Comparison of ENCODE assay signal across 12 cellular contexts in genomic region chr5:175778951-175779475, GRCh38.
DNase-seq lines count a peak whose midpoint lies in the region; ATAC-seq and TF ChIP-seq lines count a peak whose summit lies in the region.
"Had no signal": no experiment of that assay in that cellular context is flagged by ENCODE, and none has a peak within 500 bp of the region (broad histone marks: within the 10 kb centered on the region; RNA-seq: fewer than 3 reads in every experiment).

No MANE protein-coding gene starts in this region.

- H3K27me3 ChIP-seq in RWPE2 (ENCODE audit: insufficient read depth, poor library complexity, severe bottlenecking): no peaks in the 10 kb centered on the region

- no peaks in the 10 kb centered on the region for H3K36me3 ChIP-seq in RWPE2 (ENCODE audit: low read depth)

- H3K27ac ChIP-seq in RWPE2 (ENCODE audit: poor library complexity, severe bottlenecking): peak overlapping the region; percentile 1
- H3K27ac ChIP-seq: coronary artery had no signal

- no peak for TF ChIP-seq CTCF in RWPE2 (IDR thresholded peaks at IDR 0.05; ENCODE audit: poor library complexity, severe bottlenecking)

- ATAC-seq in RWPE2 (ENCODE audit: low read depth) (peak; percentile 75), left lobe of liver (peak; percentile 87), GM18870 (IDR thresholded peaks at IDR 0.05; ENCODE audit: unreplicated experiment) (no peak), GM21381 (IDR thresholded peaks at IDR 0.05; ENCODE audit: unreplicated experiment) (no peak)

- no peaks in the 10 kb centered on the region for H3K4me1 ChIP-seq in RWPE2 (ENCODE audit: insufficient read depth, poor library complexity, severe bottlenecking)

- H3K4me3 ChIP-seq in RWPE2 (ENCODE audit: severe bottlenecking): no peak overlapping the region
- H3K4me3 ChIP-seq: coronary artery had no signal

- no peaks in the 10 kb centered on the region for H3K9me3 ChIP-seq in RWPE2 (ENCODE audit: severe bottlenecking)

- DNase-seq in DMS153 treated with DMSO at 0.1 percent for 48 hours (lab: John Stamatoyannopoulos, UW; ENCODE audit: unreplicated experiment) (peak; percentile 19), NCI-H1105 treated with DMSO at 0.1 percent for 48 hours (lab: John Stamatoyannopoulos, UW) (peak; percentile 88), RWPE2 (ENCODE audit: low spot score) (peak; percentile 88), left lobe of liver (ENCODE audit: low spot score) (peak; percentile 85)
- DNase-seq in stimulated activated naive CD4-positive, alpha-beta T cell (lab: John Stamatoyannopoulos, UW): no peak
- DNase-seq in activated CD4-positive, alpha-beta T cell treated with anti-CD3 and anti-CD28 coated beads for 1 hour: no peak
- DNase-seq: activated T-cell treated with anti-CD3 and anti-CD28 coated beads, Interleukin-2, amount 50 U/mL, for 48 hours; HCEC 1CT; T1000 had no signal

Comparison
In these comparisons a context has a peak if more than half of its experiments do, and no peak if none do; other contexts are left out.
1. DNase-seq: peak in DMS153 treated with DMSO at 0.1 percent for 48 hours (single experiment), NCI-H1105 treated with DMSO at 0.1 percent for 48 hours (single experiment), RWPE2 (single experiment) and left lobe of liver (single experiment); none in stimulated activated naive CD4-positive, alpha-beta T cell (0 of 6) and activated CD4-positive, alpha-beta T cell treated with anti-CD3 and anti-CD28 coated beads for 1 hour (single experiment).
2. ATAC-seq: peak in RWPE2 (single experiment) and left lobe of liver (single experiment); none in GM18870 (single experiment) and GM21381 (single experiment).